35 cellular contexts compared by ENCODE assay signal in genomic region chr2:176162911-176163654, GRCh38. TPM values are rescaled to one million over a fixed set of nuclear protein-coding genes. Genes with fewer than 3 reads are reported as not detected.
DNase-seq lines count a peak whose midpoint lies in the region; ATAC-seq, FAIRE-seq and TF ChIP-seq lines count a peak whose summit lies in the region.
"Had no signal": no experiment of that assay in that cellular context is flagged by ENCODE, and none has a peak within 500 bp of the region (broad histone marks: within the 10 kb centered on the region; RNA-seq: fewer than 3 reads in every experiment).

No MANE protein-coding gene starts in this region.

- H3K4me2 ChIP-seq in HepG2 (ENCODE audit: low read depth, low read length), result no peak overlapping the region

- FAIRE-seq in HepG2 (lab: Jason Lieb, UNC), result no peak
- FAIRE-seq: GM12891, urothelium cell line had no signal

- peaks cover 23% of the 10 kb centered on the region for H3K27me3 Mint-ChIP-seq in nephron (ENCODE audit: low read depth)

- H4K20me1 ChIP-seq in HepG2 (ENCODE audit: insufficient read depth, low read length), result no peaks in the 10 kb centered on the region

- H3K27ac ChIP-seq in HepG2 (ENCODE audit: extremely low read length, insufficient read depth, low read length) (no peak overlapping the region), right lobe of liver (no peak overlapping the region)
- H3K27ac ChIP-seq: right atrium auricular region, thoracic aorta had no signal

- TF ChIP-seq EP300 in HepG2 (IDR thresholded peaks at IDR 0.05; ENCODE audit: low read depth in 2 of 2, low read length in 2 of 2) (no peak), HepG2 (CRISPR knock-in tag; IDR thresholded peaks at IDR 0.05; ENCODE audit: borderline replicate concordance) (no peak)

- H3K27ac Mint-ChIP-seq in nephron, result peak overlapping the region; percentile 95 to 99 (median 99)
- H3K27ac Mint-ChIP-seq: effector memory CD8-positive, alpha-beta T cell; natural killer cell treated with Interleukin-12 subunit alpha and Interleukin-12 subunit beta and Interleukin-15 and Interleukin-18, amount 100 ng/mL, for 72 hours; stimulated activated naive CD8-positive, alpha-beta T cell treated with anti-CD3 and anti-CD28 coated beads, Interleukin-15, amount 100 ng/mL, for 72 hours had no signal

- CTCF ChIA-PET in HepG2 (lab: Yijun Ruan, JAX; ENCODE audit: low intra/inter-chr PET ratio, low total read pairs), result no interaction called here

- no peaks in the 10 kb centered on the region for H3K9me3 ChIP-seq in HepG2 (ENCODE audit: low read length)
- H3K9me3 ChIP-seq in right lobe of liver, result no peaks in the 10 kb centered on the region
- H3K9me3 ChIP-seq: BE2C, right atrium auricular region, thoracic aorta had no signal

- H3K4me1 ChIP-seq in HepG2 (ENCODE audit: insufficient read depth, low read length), result peaks cover 38% of the 10 kb centered on the region
- H3K4me1 ChIP-seq in right lobe of liver, result peaks cover 0 to 13% (median 0%) of the 10 kb centered on the region in 4 donors
- H3K4me1 ChIP-seq: BE2C had no signal

- POLR2A ChIA-PET in HepG2 (lab: Yijun Ruan, JAX), result no interaction called here

- H3K36me3 Mint-ChIP-seq in nephron (ENCODE audit: low read depth), result peaks cover 27% of the 10 kb centered on the region

- no peaks in the 10 kb centered on the region for H3K79me2 ChIP-seq in HepG2 (ENCODE audit: insufficient read depth, low read length)

- H3K36me3 ChIP-seq in HepG2 (replicated peaks in 1 of 2; ENCODE audit: control insufficient read depth in 1 of 2, insufficient read depth in 2 of 2, low read length in 2 of 2) (no peaks in the 10 kb centered on the region), right lobe of liver (no peaks in the 10 kb centered on the region)
- H3K36me3 ChIP-seq: BE2C, right atrium auricular region, thoracic aorta had no signal

- peaks cover 77% of the 10 kb centered on the region for H3K4me1 Mint-ChIP-seq in nephron

- H3K27me3 ChIP-seq in HepG2 (ENCODE audit: control insufficient read depth in 1 of 2, insufficient read depth in 2 of 2, low read length in 2 of 2) (peaks cover 17 to 97% of the 10 kb centered on the region in 2 experiments), right lobe of liver (peaks cover 10 to 67% of the 10 kb centered on the region in 2 donors)
- H3K27me3 ChIP-seq: BE2C had no signal

- in situ Hi-C loops in HepG2 (cut with HindIII; ENCODE audit: extremely low pct_ligation_motif_present, low pct_unique_long_range_greater_than_20kb), result no loop called here

- BruUV-seq in HepG2 (replicated peaks; lab: Mats Ljungman, UMichigan), result no TSS peak

- TF ChIP-seq CTCF in HepG2 (CRISPR knock-in tag; IDR thresholded peaks at IDR 0.05) (no peak), right lobe of liver (IDR thresholded peaks at IDR 0.05) (no peak), epithelial cell of proximal tubule (conservative IDR thresholded peaks at IDR 0.05; ENCODE audit: low read depth, low read length) (no peak), nephron (IDR thresholded peaks at IDR 0.05; ENCODE audit: unreplicated experiment in 3 of 3) (no peak)

- no peak for DNase-seq in HepG2 (ENCODE audit: low spot score)
- DNase-seq in right lobe of liver, result no peak
- no peak for DNase-seq in epithelial cell of proximal tubule (ENCODE audit: low read depth)
- DNase-seq in activated CD4-positive, CD25-positive, alpha-beta regulatory T cell treated with anti-CD3 and anti-CD28 coated beads, Interleukin-2, amount 50 U/mL, for 72 hours, result no peak
- DNase-seq: ACHN; activated CD4-positive, alpha-beta T cell treated with anti-CD3 and anti-CD28 coated beads for 1 hour; activated effector memory CD4-positive, alpha-beta T cell treated with anti-CD3 and anti-CD28 coated beads, Interleukin-2, amount 50 U/mL, for 16 hours; BE2C; effector memory CD8-positive, alpha-beta T cell; foreskin fibroblast; head of caudate nucleus; Kasumi-1; kidney glomerular epithelial cell; NCI-H1436; NCI-H2081 treated with DMSO at 0.1 percent for 48 hours; NCI-H345; NCI-H69; Right ventricle myocardium superior; stimulated activated CD8-positive, alpha-beta memory T cell treated with anti-CD3 and anti-CD28 coated beads, Interleukin-4, amount 100 ng/mL, for 48 hours; stimulated activated naive CD8-positive, alpha-beta T cell treated with anti-CD3 and anti-CD28 coated beads, Interleukin-15, amount 100 ng/mL, for 72 hours had no signal

- TF ChIP-seq POLR2A in HepG2 (IDR thresholded peaks at IDR 0.05; ENCODE audit: insufficient read depth in 1 of 2, low read depth in 2 of 2, low read length in 2 of 2) (no peak), right lobe of liver (IDR thresholded peaks at IDR 0.05) (no peak)

- no peak for TF ChIP-seq RAD21 in HepG2 (CRISPR knock-in tag; IDR thresholded peaks at IDR 0.05)

- no peak; the same call in 2 of the 3 replicates for ATAC-seq in HepG2
- no peak for ATAC-seq in right lobe of liver
- ATAC-seq in GM21619 (IDR thresholded peaks at IDR 0.05; ENCODE audit: unreplicated experiment), result no peak
- no peak for ATAC-seq in GM18502 (IDR thresholded peaks at IDR 0.05; ENCODE audit: poor library complexity, unreplicated experiment)
- ATAC-seq: effector memory CD8-positive, alpha-beta T cell; esophagus mucosa; natural killer cell treated with Interleukin-12 subunit alpha and Interleukin-12 subunit beta and Interleukin-15 and Interleukin-18, amount 100 ng/mL, for 72 hours; SK-N-SH treated with all-trans-retinoic acid at 6 μM for 48 hours; stimulated activated naive CD8-positive, alpha-beta T cell treated with anti-CD3 and anti-CD28 coated beads, Interleukin-15, amount 100 ng/mL, for 72 hours had no signal

- H3K9ac ChIP-seq in HepG2 (ENCODE audit: insufficient read depth, low read depth, low read length), result no peak overlapping the region

- no peaks in the 10 kb centered on the region for H3K9me3 Mint-ChIP-seq in nephron
- H3K9me3 Mint-ChIP-seq: central memory CD8-positive, alpha-beta T cell; stimulated activated naive CD8-positive, alpha-beta T cell treated with anti-CD3 and anti-CD28 coated beads, Interleukin-15, amount 100 ng/mL, for 72 hours had no signal

- H2AFZ ChIP-seq in HepG2 (ENCODE audit: low read length), result no peak overlapping the region

- H3K4me3 Mint-ChIP-seq in nephron, result peak overlapping the region; percentile 83 to 84 (median 84)
- H3K4me3 Mint-ChIP-seq: effector memory CD8-positive, alpha-beta T cell; natural killer cell treated with Interleukin-12 subunit alpha and Interleukin-12 subunit beta and Interleukin-15 and Interleukin-18, amount 100 ng/mL, for 72 hours had no signal

- H3K4me3 ChIP-seq in HepG2 (replicated peaks in 1 of 3; ENCODE audit: insufficient read depth in 1 of 3, low read depth in 2 of 3, low read length in 3 of 3) (no peak overlapping the region), right lobe of liver (no peak overlapping the region), epithelial cell of proximal tubule (ENCODE audit: low read depth, low read length) (peak overlapping the region; percentile 40)
- H3K4me3 ChIP-seq: lung, right atrium auricular region had no signal

- intact Hi-C loops in HepG2 (cut with micrococcal nuclease; ENCODE audit: unreplicated experiment), result no loop called here
- intact Hi-C loops in right lobe of liver (cut with DNase I), result no loop called here

- WGBS in HepG2 (ENCODE audit: low lambda C conversion rate), result 34% methylated on average over 22 of the region's 29 CpGs
- WGBS in right lobe of liver (ENCODE audit: insufficient coverage, low coverage, low lambda C conversion rate, missing lambda C conversion rate), result 2% methylated on average over 20 of the region's 29 CpGs

RNA-seq across cellular contexts. Expression of gene HOXD3, which starts 6.0 kb away (rescaled TPM):
- total RNA-seq in HepG2 (2016; rRNA removed; fragmentation: Illumina TruSeq; extraction: Trizol) (0.08 and 0.09 TPM in 2 replicates), right lobe of liver (not detected), epithelial cell of proximal tubule (8.2 and 9.4 TPM in 2 replicates)
- total RNA-seq in HepG2 (2016; cell fraction: cytosol; rRNA removed; fragmentation: Illumina TruSeq; extraction: Trizol; ENCODE audit: low read depth), result not detected in 2 replicates
- 0.04 TPM in 1 of 2 replicates, not detected in the other for total RNA-seq in HepG2 (2016; cell fraction: insoluble cytoplasmic fraction; rRNA removed; fragmentation: Illumina TruSeq; extraction: Trizol)
- total RNA-seq in HepG2 (2016; cell fraction: membrane; rRNA removed; fragmentation: Illumina TruSeq; extraction: Trizol), result 0.06 and 0.14 TPM in 2 replicates
- 0.19 TPM in 1 of 2 replicates, not detected in the other for total RNA-seq in HepG2 (2016; cell fraction: nucleus; rRNA removed; fragmentation: Illumina TruSeq; extraction: Trizol)
- polyA plus RNA-seq in HepG2 (2011; rRNA removed), result 0.05 TPM in 1 of 2 replicates, not detected in the other
- not detected in 2 replicates for polyA plus RNA-seq in HepG2 (2011; cell fraction: cytosol; rRNA removed)
- 0.07 TPM in 1 of 2 replicates, not detected in the other for polyA plus RNA-seq in HepG2 (2011; cell fraction: nucleus; rRNA removed)
- polyA plus RNA-seq in HepG2 (2012), result 0.09 TPM in 1 of 2 replicates, not detected in the other
- not detected in 2 replicates for polyA plus RNA-seq in HepG2 (2016; cell fraction: cytosol; fragmentation: Illumina TruSeq; extraction: Trizol; ENCODE audit: low read depth)
- polyA plus RNA-seq in HepG2 (2016; cell fraction: insoluble cytoplasmic fraction; fragmentation: Illumina TruSeq; extraction: Trizol; ENCODE audit: low read depth), result 0.28 TPM in 1 of 2 replicates, not detected in the other
- polyA plus RNA-seq in HepG2 (2016; cell fraction: membrane; fragmentation: Illumina TruSeq; extraction: Trizol; ENCODE audit: low read depth), result 0.07 TPM in 1 of 2 replicates, not detected in the other
- not detected in 2 replicates for polyA plus RNA-seq in HepG2 (2016; cell fraction: nucleus; fragmentation: Illumina TruSeq; extraction: Trizol; ENCODE audit: insufficient read depth, low read depth)
- polyA minus RNA-seq in HepG2 (2011; rRNA and poly(A)+ RNA removed; ENCODE audit: low replicate concordance), result not detected in 2 replicates
- not detected in 2 replicates for polyA minus RNA-seq in HepG2 (2011; cell fraction: cytosol; rRNA and poly(A)+ RNA removed)
- not detected in 2 replicates for polyA minus RNA-seq in HepG2 (2011; cell fraction: nucleus; rRNA and poly(A)+ RNA removed)
- total RNA-seq: activated CD8-positive, alpha-beta memory T cell treated with anti-CD3 and anti-CD28 coated beads for 36 hours; mononuclear cell; natural killer cell treated with Interleukin-12 subunit alpha and Interleukin-12 subunit beta and Interleukin-15 and Interleukin-18, amount 100 ng/mL, for 72 hours; right atrium auricular region; T-helper 2 cell treated with Interferon-gamma antibody and Interleukin-4, amounts not matched to agents 100 ng/mL and 5 ng/mL, for 36 hours had no signal

RNA-seq across cellular contexts. Expression of gene HOXD4, which starts 11.7 kb away (rescaled TPM):
- total RNA-seq in HepG2 (2016; rRNA removed; fragmentation: Illumina TruSeq; extraction: Trizol) (0.31 TPM in 1 of 2 replicates, not detected in the other), right lobe of liver (not detected), epithelial cell of proximal tubule (26.0 and 28.0 TPM in 2 replicates)
- total RNA-seq in HepG2 (2016; cell fraction: cytosol; rRNA removed; fragmentation: Illumina TruSeq; extraction: Trizol; ENCODE audit: low read depth), result not detected in 2 replicates
- total RNA-seq in HepG2 (2016; cell fraction: insoluble cytoplasmic fraction; rRNA removed; fragmentation: Illumina TruSeq; extraction: Trizol), result 0.19 TPM in 1 of 2 replicates, not detected in the other
- total RNA-seq in HepG2 (2016; cell fraction: membrane; rRNA removed; fragmentation: Illumina TruSeq; extraction: Trizol), result 0.12 TPM in 1 of 2 replicates, not detected in the other
- total RNA-seq in HepG2 (2016; cell fraction: nucleus; rRNA removed; fragmentation: Illumina TruSeq; extraction: Trizol), result 0.34 TPM in 1 of 2 replicates, not detected in the other
- polyA plus RNA-seq in HepG2 (2011; rRNA removed), result not detected in 2 replicates
- polyA plus RNA-seq in HepG2 (2011; cell fraction: cytosol; rRNA removed), result not detected in 2 replicates
- polyA plus RNA-seq in HepG2 (2011; cell fraction: nucleus; rRNA removed), result not detected in 2 replicates
- not detected in 2 replicates for polyA plus RNA-seq in HepG2 (2012)
- polyA plus RNA-seq in HepG2 (2016; cell fraction: cytosol; fragmentation: Illumina TruSeq; extraction: Trizol; ENCODE audit: low read depth), result 0.15 TPM in 1 of 2 replicates, not detected in the other
- not detected in 2 replicates for polyA plus RNA-seq in HepG2 (2016; cell fraction: insoluble cytoplasmic fraction; fragmentation: Illumina TruSeq; extraction: Trizol; ENCODE audit: low read depth)
- polyA plus RNA-seq in HepG2 (2016; cell fraction: membrane; fragmentation: Illumina TruSeq; extraction: Trizol; ENCODE audit: low read depth), result 0.10 and 0.17 TPM in 2 replicates
- polyA plus RNA-seq in HepG2 (2016; cell fraction: nucleus; fragmentation: Illumina TruSeq; extraction: Trizol; ENCODE audit: insufficient read depth, low read depth), result 0.43 and 1.4 TPM in 2 replicates
- polyA minus RNA-seq in HepG2 (2011; rRNA and poly(A)+ RNA removed; ENCODE audit: low replicate concordance), result not detected in 2 replicates
- polyA minus RNA-seq in HepG2 (2011; cell fraction: cytosol; rRNA and poly(A)+ RNA removed), result not detected in 2 replicates
- polyA minus RNA-seq in HepG2 (2011; cell fraction: nucleus; rRNA and poly(A)+ RNA removed), result not detected in 2 replicates
- total RNA-seq: activated CD8-positive, alpha-beta memory T cell treated with anti-CD3 and anti-CD28 coated beads for 36 hours; natural killer cell treated with Interleukin-12 subunit alpha and Interleukin-12 subunit beta and Interleukin-15 and Interleukin-18, amount 100 ng/mL, for 72 hours; Right ventricle myocardium superior; T-helper 2 cell treated with Interferon-gamma antibody and Interleukin-4, amounts not matched to agents 100 ng/mL and 5 ng/mL, for 36 hours had no signal

RNA-seq across cellular contexts. Expression of gene HOXD1, which starts 25.4 kb away (rescaled TPM):
- 10.0 and 10.4 TPM in 2 replicates for total RNA-seq in HepG2 (2016; rRNA removed; fragmentation: Illumina TruSeq; extraction: Trizol)
- 3.9 and 5.5 TPM in 2 replicates for total RNA-seq in HepG2 (2016; cell fraction: cytosol; rRNA removed; fragmentation: Illumina TruSeq; extraction: Trizol; ENCODE audit: low read depth)
- total RNA-seq in HepG2 (2016; cell fraction: insoluble cytoplasmic fraction; rRNA removed; fragmentation: Illumina TruSeq; extraction: Trizol), result 9.0 and 10.0 TPM in 2 replicates
- total RNA-seq in HepG2 (2016; cell fraction: membrane; rRNA removed; fragmentation: Illumina TruSeq; extraction: Trizol), result 12.1 and 12.7 TPM in 2 replicates
- 9.0 and 9.2 TPM in 2 replicates for total RNA-seq in HepG2 (2016; cell fraction: nucleus; rRNA removed; fragmentation: Illumina TruSeq; extraction: Trizol)
- 11.4 and 22.3 TPM in 2 replicates for polyA plus RNA-seq in HepG2 (2011; rRNA removed)
- polyA plus RNA-seq in HepG2 (2011; cell fraction: cytosol; rRNA removed), result 11.0 and 19.4 TPM in 2 replicates
- polyA plus RNA-seq in HepG2 (2011; cell fraction: nucleus; rRNA removed), result 25.8 and 48.1 TPM in 2 replicates
- 4.8 and 6.2 TPM in 2 replicates for polyA plus RNA-seq in HepG2 (2012)
- 6.7 and 8.7 TPM in 2 replicates for polyA plus RNA-seq in HepG2 (2016; cell fraction: cytosol; fragmentation: Illumina TruSeq; extraction: Trizol; ENCODE audit: low read depth)
- 20.9 and 25.0 TPM in 2 replicates for polyA plus RNA-seq in HepG2 (2016; cell fraction: insoluble cytoplasmic fraction; fragmentation: Illumina TruSeq; extraction: Trizol; ENCODE audit: low read depth)
- polyA plus RNA-seq in HepG2 (2016; cell fraction: membrane; fragmentation: Illumina TruSeq; extraction: Trizol; ENCODE audit: low read depth), result 17.7 and 19.0 TPM in 2 replicates
- 28.7 and 32.9 TPM in 2 replicates for polyA plus RNA-seq in HepG2 (2016; cell fraction: nucleus; fragmentation: Illumina TruSeq; extraction: Trizol; ENCODE audit: insufficient read depth, low read depth)
- polyA minus RNA-seq in HepG2 (2011; rRNA and poly(A)+ RNA removed; ENCODE audit: low replicate concordance), result 9.8 TPM in 1 of 2 replicates, not detected in the other
- 7.5 and 12.1 TPM in 2 replicates for polyA minus RNA-seq in HepG2 (2011; cell fraction: cytosol; rRNA and poly(A)+ RNA removed)
- 6.0 and 15.7 TPM in 2 replicates for polyA minus RNA-seq in HepG2 (2011; cell fraction: nucleus; rRNA and poly(A)+ RNA removed)
- total RNA-seq in right lobe of liver, result not detected
- total RNA-seq in epithelial cell of proximal tubule, result 9.3 and 10.2 TPM in 2 replicates
- total RNA-seq: activated CD8-positive, alpha-beta memory T cell treated with anti-CD3 and anti-CD28 coated beads for 36 hours; mononuclear cell; natural killer cell treated with Interleukin-12 subunit alpha and Interleukin-12 subunit beta and Interleukin-15 and Interleukin-18, amount 100 ng/mL, for 72 hours; right atrium auricular region; Right ventricle myocardium superior; T-helper 2 cell treated with Interferon-gamma antibody and Interleukin-4, amounts not matched to agents 100 ng/mL and 5 ng/mL, for 36 hours had no signal

RNA-seq across cellular contexts. Expression of gene HOXD8, which starts 33.6 kb away (rescaled TPM):
- not detected in 2 replicates for total RNA-seq in HepG2 (2016; rRNA removed; fragmentation: Illumina TruSeq; extraction: Trizol)
- total RNA-seq in HepG2 (2016; cell fraction: cytosol; rRNA removed; fragmentation: Illumina TruSeq; extraction: Trizol; ENCODE audit: low read depth), result not detected in 2 replicates
- total RNA-seq in HepG2 (2016; cell fraction: insoluble cytoplasmic fraction; rRNA removed; fragmentation: Illumina TruSeq; extraction: Trizol), result not detected in 2 replicates
- not detected in 2 replicates for total RNA-seq in HepG2 (2016; cell fraction: membrane; rRNA removed; fragmentation: Illumina TruSeq; extraction: Trizol)
- not detected in 2 replicates for total RNA-seq in HepG2 (2016; cell fraction: nucleus; rRNA removed; fragmentation: Illumina TruSeq; extraction: Trizol)
- not detected in 2 replicates for polyA plus RNA-seq in HepG2 (2011; rRNA removed)
- not detected in 2 replicates for polyA plus RNA-seq in HepG2 (2011; cell fraction: cytosol; rRNA removed)
- polyA plus RNA-seq in HepG2 (2011; cell fraction: nucleus; rRNA removed), result not detected in 2 replicates
- polyA plus RNA-seq in HepG2 (2012), result not detected in 2 replicates
- polyA plus RNA-seq in HepG2 (2016; cell fraction: cytosol; fragmentation: Illumina TruSeq; extraction: Trizol; ENCODE audit: low read depth), result not detected in 2 replicates
- not detected in 2 replicates for polyA plus RNA-seq in HepG2 (2016; cell fraction: insoluble cytoplasmic fraction; fragmentation: Illumina TruSeq; extraction: Trizol; ENCODE audit: low read depth)
- polyA plus RNA-seq in HepG2 (2016; cell fraction: membrane; fragmentation: Illumina TruSeq; extraction: Trizol; ENCODE audit: low read depth), result not detected in 2 replicates
- not detected in 2 replicates for polyA plus RNA-seq in HepG2 (2016; cell fraction: nucleus; fragmentation: Illumina TruSeq; extraction: Trizol; ENCODE audit: insufficient read depth, low read depth)
- polyA minus RNA-seq in HepG2 (2011; rRNA and poly(A)+ RNA removed; ENCODE audit: low replicate concordance), result not detected in 2 replicates
- polyA minus RNA-seq in HepG2 (2011; cell fraction: cytosol; rRNA and poly(A)+ RNA removed), result not detected in 2 replicates
- not detected in 2 replicates for polyA minus RNA-seq in HepG2 (2011; cell fraction: nucleus; rRNA and poly(A)+ RNA removed)
- under 1 TPM in 1 of 6 experiments, not detected in 5; 0.74 TPM for total RNA-seq in right lobe of liver
- 18.0 and 26.5 TPM in 2 replicates for total RNA-seq in epithelial cell of proximal tubule
- total RNA-seq: activated CD8-positive, alpha-beta memory T cell treated with anti-CD3 and anti-CD28 coated beads for 36 hours; mononuclear cell; natural killer cell treated with Interleukin-12 subunit alpha and Interleukin-12 subunit beta and Interleukin-15 and Interleukin-18, amount 100 ng/mL, for 72 hours; T-helper 2 cell treated with Interferon-gamma antibody and Interleukin-4, amounts not matched to agents 100 ng/mL and 5 ng/mL, for 36 hours had no signal

RNA-seq across cellular contexts. Expression of gene HOXD9, which starts 40.6 kb away (rescaled TPM):
- total RNA-seq in HepG2 (2016; rRNA removed; fragmentation: Illumina TruSeq; extraction: Trizol) (not detected in 2 replicates), right lobe of liver (under 1 TPM in 1 of 6 experiments, not detected in 5; 0.25 TPM), epithelial cell of proximal tubule (9.8 and 11.5 TPM in 2 replicates)
- not detected in 2 replicates for total RNA-seq in HepG2 (2016; cell fraction: cytosol; rRNA removed; fragmentation: Illumina TruSeq; extraction: Trizol; ENCODE audit: low read depth)
- not detected in 2 replicates for total RNA-seq in HepG2 (2016; cell fraction: insoluble cytoplasmic fraction; rRNA removed; fragmentation: Illumina TruSeq; extraction: Trizol)
- not detected in 2 replicates for total RNA-seq in HepG2 (2016; cell fraction: membrane; rRNA removed; fragmentation: Illumina TruSeq; extraction: Trizol)
- not detected in 2 replicates for total RNA-seq in HepG2 (2016; cell fraction: nucleus; rRNA removed; fragmentation: Illumina TruSeq; extraction: Trizol)
- polyA plus RNA-seq in HepG2 (2011; rRNA removed), result not detected in 2 replicates
- polyA plus RNA-seq in HepG2 (2011; cell fraction: cytosol; rRNA removed), result not detected in 2 replicates
- polyA plus RNA-seq in HepG2 (2011; cell fraction: nucleus; rRNA removed), result not detected in 2 replicates
- polyA plus RNA-seq in HepG2 (2012), result not detected in 2 replicates
- not detected in 2 replicates for polyA plus RNA-seq in HepG2 (2016; cell fraction: cytosol; fragmentation: Illumina TruSeq; extraction: Trizol; ENCODE audit: low read depth)
- not detected in 2 replicates for polyA plus RNA-seq in HepG2 (2016; cell fraction: insoluble cytoplasmic fraction; fragmentation: Illumina TruSeq; extraction: Trizol; ENCODE audit: low read depth)
- polyA plus RNA-seq in HepG2 (2016; cell fraction: membrane; fragmentation: Illumina TruSeq; extraction: Trizol; ENCODE audit: low read depth), result not detected in 2 replicates
- polyA plus RNA-seq in HepG2 (2016; cell fraction: nucleus; fragmentation: Illumina TruSeq; extraction: Trizol; ENCODE audit: insufficient read depth, low read depth), result not detected in 2 replicates
- 0.61 TPM in 1 of 2 replicates, not detected in the other for polyA minus RNA-seq in HepG2 (2011; rRNA and poly(A)+ RNA removed; ENCODE audit: low replicate concordance)
- not detected in 2 replicates for polyA minus RNA-seq in HepG2 (2011; cell fraction: cytosol; rRNA and poly(A)+ RNA removed)
- polyA minus RNA-seq in HepG2 (2011; cell fraction: nucleus; rRNA and poly(A)+ RNA removed), result not detected in 2 replicates
- total RNA-seq: activated CD8-positive, alpha-beta memory T cell treated with anti-CD3 and anti-CD28 coated beads for 36 hours; mononuclear cell; natural killer cell treated with Interleukin-12 subunit alpha and Interleukin-12 subunit beta and Interleukin-15 and Interleukin-18, amount 100 ng/mL, for 72 hours; Right ventricle myocardium superior; T-helper 2 cell treated with Interferon-gamma antibody and Interleukin-4, amounts not matched to agents 100 ng/mL and 5 ng/mL, for 36 hours had no signal

Comparison
In these comparisons a context has a peak if more than half of its experiments do, and no peak if none do; other contexts are left out.
1. RNA of gene HOXD1, which starts 25.4 kb away (total RNA-seq): 3.9 to 12.7 TPM in HepG2 and 9.3 to 10.2 TPM in epithelial cell of proximal tubule; not detected in right lobe of liver; every median in the first group is over 4 times any median in the second.
2. RNA of gene HOXD4, which starts 11.7 kb away (total RNA-seq): 26.0 to 28.0 TPM in epithelial cell of proximal tubule; 0.12 to 0.34 TPM in HepG2 and not detected in right lobe of liver; every median in the first group is over 10 times any median in the second.